Comparison of ENCODE assay signal across 10 cellular contexts in genomic region chr13:48578516-48579166, GRCh38. TPM values are rescaled to one million over a fixed set of nuclear protein-coding genes. Genes with fewer than 3 reads are reported as not detected.
DNase-seq lines count a peak whose midpoint lies in the region; ATAC-seq and TF ChIP-seq lines count a peak whose summit lies in the region.
"Had no signal": no experiment of that assay in that cellular context is flagged by ENCODE, and none has a peak within 500 bp of the region (broad histone marks: within the 10 kb centered on the region; RNA-seq: fewer than 3 reads in every experiment).

No MANE protein-coding gene starts in this region.

- H3K27me3 ChIP-seq in right lobe of liver = no peaks in the 10 kb centered on the region
- no peaks in the 10 kb centered on the region for H3K27me3 ChIP-seq in CD8-positive, alpha-beta memory T cell (ENCODE audit: insufficient read depth, low read length, poor library complexity, severe bottlenecking)

- no peak for TF ChIP-seq CTCF in right lobe of liver (IDR thresholded peaks at IDR 0.05)

- H3K4me3 ChIP-seq in right lobe of liver = no peak overlapping the region
- no peak overlapping the region for H3K4me3 ChIP-seq in CD8-positive, alpha-beta memory T cell (ENCODE audit: low read length)

- DNase-seq in right lobe of liver = no peak
- DNase-seq in GDM1 (lab: John Stamatoyannopoulos, UW) = no peak
- DNase-seq in CD8-positive, alpha-beta memory T cell = no peak
- no peak for DNase-seq in SK-N-DZ (ENCODE audit: low spot score)
- DNase-seq in middle frontal gyrus (ENCODE audit: extremely low spot score, low spot score) = no peak
- DNase-seq: NCI-H226 had no signal

- H3K4me1 Mint-ChIP-seq in CD8-positive, alpha-beta memory T cell = peaks cover 11 to 36% (median 34%) of the 10 kb centered on the region in 3 donors

- no peak overlapping the region for H3K27ac Mint-ChIP-seq in CD8-positive, alpha-beta memory T cell
- H3K27ac Mint-ChIP-seq: activated T-helper 17 cell treated with anti-CD3 and anti-CD28 coated beads, Interleukin-2, amount 50 U/mL, for 72 hours had no signal

- peak overlapping the region in 2 of 3 donors; percentile 21 to 29 for H3K27ac ChIP-seq in right lobe of liver
- H3K27ac ChIP-seq in CD8-positive, alpha-beta memory T cell (ENCODE audit: low read depth, low read length) = no peak overlapping the region

- no peaks in the 10 kb centered on the region for H3K9me3 Mint-ChIP-seq in CD8-positive, alpha-beta memory T cell
- H3K9me3 Mint-ChIP-seq: activated T-helper 17 cell treated with anti-CD3 and anti-CD28 coated beads, Interleukin-2, amount 50 U/mL, for 72 hours had no signal

- H3K4me1 ChIP-seq in right lobe of liver = peaks cover 0 to 8% (median 0%) of the 10 kb centered on the region in 4 donors
- H3K4me1 ChIP-seq in CD8-positive, alpha-beta memory T cell (ENCODE audit: insufficient read depth, low read length) = peaks cover 9% of the 10 kb centered on the region

- ATAC-seq in GM18511 (IDR thresholded peaks at IDR 0.05; ENCODE audit: unreplicated experiment) (peak; percentile 68), GM21576 (IDR thresholded peaks at IDR 0.05; ENCODE audit: unreplicated experiment) (peak; percentile 39), HG03520 (IDR thresholded peaks at IDR 0.05; ENCODE audit: unreplicated experiment) (peak; percentile 47), right lobe of liver (peak in 3 of 4 donors; percentile 9 to 32 (median 20))
- ATAC-seq: activated T-helper 17 cell treated with anti-CD3 and anti-CD28 coated beads, Interleukin-2, amount 50 U/mL, for 72 hours had no signal

- intact Hi-C loops in right lobe of liver (cut with DNase I) = loop anchor here in 1 of 2 donors (10.0 kb wide), 1 partner anchor 244 kb away; no protein-coding TSS in a partner anchor

- TF ChIP-seq POLR2A in right lobe of liver (IDR thresholded peaks at IDR 0.05) = no peak

- H3K4me3 Mint-ChIP-seq in CD8-positive, alpha-beta memory T cell = no peak overlapping the region
- H3K4me3 Mint-ChIP-seq: activated T-helper 17 cell treated with anti-CD3 and anti-CD28 coated beads, Interleukin-2, amount 50 U/mL, for 72 hours had no signal

- no peaks in the 10 kb centered on the region for H3K9me3 ChIP-seq in right lobe of liver
- H3K9me3 ChIP-seq in CD8-positive, alpha-beta memory T cell (ENCODE audit: low read length) = no peaks in the 10 kb centered on the region

- CTCF ChIA-PET in CD8-positive, alpha-beta memory T cell (lab: Charles Lee) = interaction anchor here (0.8 to 5.2 kb wide), 11 partner anchors 9 to 271 kb away, joined by 3 to 67 read pairs (median 6); partner anchors contain the start of gene RCBTB2

- H3K27me3 Mint-ChIP-seq in CD8-positive, alpha-beta memory T cell = peaks cover 4 to 7% of the 10 kb centered on the region in 2 donors
- H3K27me3 Mint-ChIP-seq: activated T-helper 17 cell treated with anti-CD3 and anti-CD28 coated beads, Interleukin-2, amount 50 U/mL, for 72 hours had no signal

- no peaks in the 10 kb centered on the region for H3K36me3 ChIP-seq in right lobe of liver
- H3K36me3 ChIP-seq in CD8-positive, alpha-beta memory T cell (ENCODE audit: insufficient read depth, low read length) = no peaks in the 10 kb centered on the region

- POLR2A ChIA-PET in CD8-positive, alpha-beta memory T cell (lab: Charles Lee) = interaction anchor here (1.7 kb wide), 1 partner anchor 244 kb away, joined by 4 read pairs; no protein-coding TSS in a partner anchor

- WGBS in right lobe of liver (ENCODE audit: insufficient coverage, low coverage, low lambda C conversion rate, missing lambda C conversion rate) = 76% methylated on average over 2 of the region's 3 CpGs

- no peaks in the 10 kb centered on the region for H3K36me3 Mint-ChIP-seq in CD8-positive, alpha-beta memory T cell

RNA-seq across cellular contexts. Expression of gene RCBTB2, which starts 45.8 kb away (rescaled TPM):
- 1 to 10 TPM; 2.6 to 7.5 (median 4.8) TPM for total RNA-seq in right lobe of liver
- 1 to 10 TPM; 5.4 to 6.5 TPM for total RNA-seq in CD8-positive, alpha-beta memory T cell
- 23.4 TPM for polyA plus RNA-seq in CD8-positive, alpha-beta memory T cell
- 8.6 and 27.6 TPM in 2 replicates for polyA plus RNA-seq in SK-N-DZ (2014; cell fraction: cytosol; rRNA removed)
- 12.3 and 13.5 TPM in 2 replicates for polyA plus RNA-seq in SK-N-DZ (2014; cell fraction: nucleus; rRNA removed)
